In the genomic region with DNA sequence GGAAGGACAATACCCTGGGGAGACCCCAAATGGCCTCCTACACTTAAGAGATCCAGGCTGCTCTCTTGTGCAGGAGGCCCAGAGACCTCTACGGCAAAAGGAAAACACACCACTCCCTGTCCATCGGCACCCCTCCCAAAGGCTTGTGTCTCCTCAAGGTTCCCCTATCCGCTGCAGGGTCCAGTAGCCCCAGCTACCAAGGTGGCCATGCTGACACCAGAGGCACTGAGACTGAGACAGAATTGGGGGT, we compare ENCODE assay signal across 8 cellular contexts. TPM values are rescaled to one million over a fixed set of nuclear protein-coding genes. Genes with fewer than 3 reads are reported as not detected.
DNase-seq lines count a peak whose midpoint lies in the region; ATAC-seq and TF ChIP-seq lines count a peak whose summit lies in the region.

No MANE protein-coding gene starts in this region.

- H3K4me3 ChIP-seq in foreskin fibroblast (ENCODE audit: low read depth in 1 of 2, low read length in 2 of 2) (peak overlapping the region; percentile 86 to 100), skin epidermis (peak overlapping the region; percentile 59 to 90 (median 67))

- intact Hi-C loops in activated CD4-positive, alpha-beta memory T cell treated with anti-CD3 and anti-CD28 coated beads for 36 hours (cut with micrococcal nuclease) = loop anchor here (1.0 to 5.0 kb wide), 6 partner anchors 32 to 282 kb away; a partner anchor contains a TSS

- peak overlapping the region; percentile 67 to 99 (median 95) for H3K27ac ChIP-seq in skin epidermis

- POLR2A ChIA-PET in activated CD4-positive, alpha-beta memory T cell treated with anti-CD3 and anti-CD28 coated beads for 36 hours (lab: Charles Lee) = interaction anchor here (0.5 to 2.1 kb wide), 6 partner anchors 17 to 42 kb away, joined by 3 to 10 read pairs (median 4); a partner anchor contains a TSS

- no peaks in the 10 kb centered on the region for H3K27me3 Mint-ChIP-seq in activated CD4-positive, alpha-beta memory T cell treated with anti-CD3 and anti-CD28 coated beads for 36 hours

- no peak for TF ChIP-seq CTCF in foreskin fibroblast (IDR thresholded peaks at IDR 0.05; ENCODE audit: low read depth, low read length)

- H3K4me3 Mint-ChIP-seq in activated CD4-positive, alpha-beta memory T cell treated with anti-CD3 and anti-CD28 coated beads for 36 hours = peak overlapping the region; percentile 94

- no peaks in the 10 kb centered on the region for H3K9me3 Mint-ChIP-seq in activated CD4-positive, alpha-beta memory T cell treated with anti-CD3 and anti-CD28 coated beads for 36 hours

- peak; percentile 45 for DNase-seq in NK-92 treated with Interleukin-12 subunit alpha and Interleukin-12 subunit beta, amount 100 ng/mL, for 24 hours (lab: John Stamatoyannopoulos, UW)
- DNase-seq in NK-92 (lab: John Stamatoyannopoulos, UW; ENCODE audit: unreplicated experiment) (no peak), foreskin fibroblast (no peak), superior temporal gyrus (ENCODE audit: extremely low spot score) (no peak)
- no peak for DNase-seq in activated CD4-positive, alpha-beta memory T cell treated with anti-CD3 and anti-CD28 coated beads for 36 hours

- peaks cover 53% of the 10 kb centered on the region for H3K36me3 Mint-ChIP-seq in activated CD4-positive, alpha-beta memory T cell treated with anti-CD3 and anti-CD28 coated beads for 36 hours

- ATAC-seq in GM21526 (IDR thresholded peaks at IDR 0.05; ENCODE audit: low FRiP score, unreplicated experiment) (no peak), HG02973 (IDR thresholded peaks at IDR 0.05; ENCODE audit: unreplicated experiment) (no peak)

- peak overlapping the region; percentile 100 for H3K27ac Mint-ChIP-seq in activated CD4-positive, alpha-beta memory T cell treated with anti-CD3 and anti-CD28 coated beads for 36 hours

- CTCF ChIA-PET in activated CD4-positive, alpha-beta memory T cell treated with anti-CD3 and anti-CD28 coated beads for 36 hours (lab: Charles Lee) = no interaction called here

- H3K4me1 Mint-ChIP-seq in activated CD4-positive, alpha-beta memory T cell treated with anti-CD3 and anti-CD28 coated beads for 36 hours (ENCODE audit: low read depth) = peaks cover 55% of the 10 kb centered on the region

RNA-seq across cellular contexts. Expression of a gene that starts 0.6 kb away (rescaled TPM):
- total RNA-seq in activated CD4-positive, alpha-beta memory T cell treated with anti-CD3 and anti-CD28 coated beads for 36 hours = 10 to 100 TPM; 24.1 to 25.2 TPM

RNA-seq across cellular contexts. Expression of a gene that starts 2.9 kb away (rescaled TPM):
- total RNA-seq in activated CD4-positive, alpha-beta memory T cell treated with anti-CD3 and anti-CD28 coated beads for 36 hours = 10 to 100 TPM; 43.5 to 48.2 TPM

RNA-seq across cellular contexts. Expression of a gene that starts 27.3 kb away (rescaled TPM):
- total RNA-seq in activated CD4-positive, alpha-beta memory T cell treated with anti-CD3 and anti-CD28 coated beads for 36 hours = 10 to 100 TPM; 81.0 to 85.2 TPM

RNA-seq across cellular contexts. Expression of a gene that starts 30.2 kb away (rescaled TPM):
- total RNA-seq in activated CD4-positive, alpha-beta memory T cell treated with anti-CD3 and anti-CD28 coated beads for 36 hours = under 1 TPM; 0.90 to 0.99 TPM

RNA-seq across cellular contexts. Expression of a gene that starts 31.8 kb away (rescaled TPM):
- 100 to 1,000 TPM; 354 to 364 TPM for total RNA-seq in activated CD4-positive, alpha-beta memory T cell treated with anti-CD3 and anti-CD28 coated beads for 36 hours
